Comparison of ENCODE assay signal across 1 cellular context in the genomic region with DNA sequence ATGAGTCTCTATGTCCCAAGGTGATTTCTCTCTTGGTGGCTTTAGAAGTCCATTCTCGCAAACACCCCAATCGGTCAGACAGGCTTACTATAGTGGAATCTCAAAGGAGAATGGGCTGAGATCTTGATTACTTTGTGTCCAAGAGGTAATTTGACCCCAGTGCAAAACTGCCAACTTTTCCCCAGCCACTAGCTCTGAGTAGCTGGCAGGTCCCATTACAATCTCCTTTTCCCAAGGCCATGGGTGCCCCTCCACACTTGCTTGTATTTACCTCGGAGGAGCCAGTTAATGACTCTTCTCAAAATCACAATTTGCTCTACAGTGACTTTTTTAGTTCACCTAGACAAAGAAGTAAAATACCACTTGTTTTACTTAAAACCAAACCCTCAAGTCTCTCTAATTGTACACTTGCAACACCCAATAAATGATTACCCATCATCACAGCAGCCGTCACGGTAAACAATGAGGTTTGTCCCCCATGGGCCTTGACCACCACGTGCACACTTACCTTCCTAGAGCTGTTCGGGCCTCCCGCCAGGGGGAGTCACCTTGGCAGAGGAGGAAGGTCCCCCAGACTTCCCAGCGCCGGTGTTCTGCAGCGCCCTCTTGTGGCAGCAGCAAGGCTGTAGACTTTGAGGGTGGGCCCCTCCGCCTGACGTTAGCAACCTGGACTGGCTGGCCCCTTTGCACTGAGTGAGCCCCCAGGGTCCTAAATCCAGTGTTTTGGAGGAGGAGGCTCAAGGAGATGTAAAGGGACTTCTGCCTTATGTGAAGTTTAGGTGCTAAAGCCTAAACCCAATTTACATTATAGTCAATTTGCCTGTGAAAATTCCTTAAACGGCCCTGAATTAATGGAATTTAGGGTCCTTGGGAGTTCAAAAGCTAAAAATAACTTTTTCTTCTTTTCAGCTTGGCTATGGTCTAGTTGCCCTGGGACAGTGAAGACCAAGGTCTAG.
TF ChIP-seq lines count a peak whose summit lies in the region.

No MANE protein-coding gene starts in this region.

TF ChIP-seq in A549, 52 proteins besides CTCF, POLR2A, EP300 and RAD21 (continued from another document):
- TF ChIP-seq REST (IDR thresholded peaks at IDR 0.05) (no peak), POLR2AphosphoS2 (conservative IDR thresholded peaks at IDR 0.05; ENCODE audit: low read length) (no peak), CBX8 (IDR thresholded peaks at IDR 0.05) (no peak), MAFK (IDR thresholded peaks at IDR 0.05; ENCODE audit: partially characterized antibody) (no peak), EHF (CRISPR knock-in tag; IDR thresholded peaks at IDR 0.05) (no peak), ZNF302 (CRISPR knock-in tag; IDR thresholded peaks at IDR 0.05) (no peak), MYC (IDR thresholded peaks at IDR 0.05; ENCODE audit: borderline replicate concordance, low read length) (no peak), RARB (CRISPR knock-in tag; IDR thresholded peaks at IDR 0.05) (no peak), USF2 (IDR thresholded peaks at IDR 0.05) (peak; percentile 40; the same call in 1 of the 2 replicates), ZSCAN20 (CRISPR knock-in tag; IDR thresholded peaks at IDR 0.05) (no peak), HOXB13 (CRISPR knock-in tag; IDR thresholded peaks at IDR 0.05; ENCODE audit: low read depth) (no peak), NFE2L2 (conservative IDR thresholded peaks at IDR 0.05; ENCODE audit: low read length) (no peak), TP53 (CRISPR knock-in tag; IDR thresholded peaks at IDR 0.05) (no peak), GATA3 (IDR thresholded peaks at IDR 0.05; ENCODE audit: borderline replicate concordance) (no peak), CBX2 (IDR thresholded peaks at IDR 0.05; ENCODE audit: borderline replicate concordance, low read depth) (no peak), BCL3 (IDR thresholded peaks at IDR 0.05) (no peak), FOSL2 (IDR thresholded peaks at IDR 0.05) (no peak), FOSL2 (CRISPR knock-in tag; IDR thresholded peaks at IDR 0.05) (no peak), SMC3 (IDR thresholded peaks at IDR 0.05) (0 out of 3 replicates have a peak, but pooled peaks have one; percentile 25)
- TF ChIP-seq, protein P1, sequence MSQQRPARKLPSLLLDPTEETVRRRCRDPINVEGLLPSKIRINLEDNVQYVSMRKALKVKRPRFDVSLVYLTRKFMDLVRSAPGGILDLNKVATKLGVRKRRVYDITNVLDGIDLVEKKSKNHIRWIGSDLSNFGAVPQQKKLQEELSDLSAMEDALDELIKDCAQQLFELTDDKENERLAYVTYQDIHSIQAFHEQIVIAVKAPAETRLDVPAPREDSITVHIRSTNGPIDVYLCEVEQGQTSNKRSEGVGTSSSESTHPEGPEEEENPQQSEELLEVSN (IDR thresholded peaks at IDR 0.05; ENCODE audit: borderline replicate concordance, low read depth): no peak
- TF ChIP-seq, protein P2, sequence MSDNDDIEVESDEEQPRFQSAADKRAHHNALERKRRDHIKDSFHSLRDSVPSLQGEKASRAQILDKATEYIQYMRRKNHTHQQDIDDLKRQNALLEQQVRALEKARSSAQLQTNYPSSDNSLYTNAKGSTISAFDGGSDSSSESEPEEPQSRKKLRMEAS (IDR thresholded peaks at IDR 0.05): peak; percentile 53; the same call in 1 of the 2 replicates
TF ChIP-seq in A549: peak in this region for 4.
